ENCODE assay signal across 17 cellular contexts in genomic region chr15:61057830-61058529, GRCh38.
"Had no signal": no experiment of that assay in that cellular context is flagged by ENCODE, and none has a peak within 500 bp of the region (broad histone marks: within the 10 kb centered on the region; RNA-seq: fewer than 3 reads in every experiment).

No MANE protein-coding gene starts in this region.

- H3K4me3 ChIP-seq: adrenal gland, body of pancreas, lung, prostate gland, right lobe of liver, SK-N-MC, tibial nerve had no signal

- ATAC-seq: body of pancreas; effector memory CD8-positive, alpha-beta T cell; natural killer cell; right lobe of liver had no signal

- H3K27ac Mint-ChIP-seq: activated CD8-positive, alpha-beta T cell treated with anti-CD3 and anti-CD28 coated beads for 36 hours; activated naive CD4-positive, alpha-beta T cell treated with anti-CD3 and anti-CD28 coated beads, Interleukin-2, amount 10 ng/mL, durations not matched to agents 7 days and 5 days; dendritic cell treated with granulocyte-macrophage colony-stimulating factor and Interleukin-4, amounts not matched to agents 40 ng/mL and 50 ng/mL, for 4 days; effector memory CD8-positive, alpha-beta T cell; natural killer cell; stimulated activated memory B cell treated with anti-CD40 and anti-IgM and Interleukin-4, amounts not matched to agents 10 μg/mL and 1 μg/mL and 100 μg/mL, for 72 hours had no signal

- H3K4me1 Mint-ChIP-seq: natural killer cell had no signal

- H3K4me3 Mint-ChIP-seq: activated CD8-positive, alpha-beta T cell treated with anti-CD3 and anti-CD28 coated beads for 36 hours; activated naive CD4-positive, alpha-beta T cell treated with anti-CD3 and anti-CD28 coated beads, Interleukin-2, amount 10 ng/mL, durations not matched to agents 7 days and 5 days; dendritic cell treated with granulocyte-macrophage colony-stimulating factor and Interleukin-4, amounts not matched to agents 40 ng/mL and 50 ng/mL, for 4 days; effector memory CD8-positive, alpha-beta T cell; natural killer cell; stimulated activated memory B cell treated with anti-CD40 and anti-IgM and Interleukin-4, amounts not matched to agents 10 μg/mL and 1 μg/mL and 100 μg/mL, for 72 hours had no signal

- H3K9me3 Mint-ChIP-seq: activated CD8-positive, alpha-beta T cell treated with anti-CD3 and anti-CD28 coated beads for 36 hours; activated naive CD4-positive, alpha-beta T cell treated with anti-CD3 and anti-CD28 coated beads, Interleukin-2, amount 10 ng/mL, durations not matched to agents 7 days and 5 days; dendritic cell treated with granulocyte-macrophage colony-stimulating factor and Interleukin-4, amounts not matched to agents 40 ng/mL and 50 ng/mL, for 4 days; effector memory CD8-positive, alpha-beta T cell; natural killer cell had no signal

- DNase-seq: activated CD8-positive, alpha-beta memory T cell treated with anti-CD3 and anti-CD28 coated beads, Interleukin-2, amount 50 U/mL, for 4 hours; activated naive CD4-positive, alpha-beta T cell treated with anti-CD3 and anti-CD28 coated beads, Interleukin-2, amount 10 ng/mL, durations not matched to agents 7 days and 5 days; adrenal gland; body of pancreas; central memory CD4-positive, alpha-beta T cell; effector memory CD8-positive, alpha-beta T cell; left cardiac atrium; natural killer cell; nucleus accumbens; right lobe of liver had no signal

- H3K36me3 Mint-ChIP-seq: activated naive CD4-positive, alpha-beta T cell treated with anti-CD3 and anti-CD28 coated beads, Interleukin-2, amount 10 ng/mL, durations not matched to agents 7 days and 5 days; natural killer cell; stimulated activated memory B cell treated with anti-CD40 and anti-IgM and Interleukin-4, amounts not matched to agents 10 μg/mL and 1 μg/mL and 100 μg/mL, for 72 hours had no signal

- H3K27me3 Mint-ChIP-seq: activated CD8-positive, alpha-beta T cell treated with anti-CD3 and anti-CD28 coated beads for 36 hours; dendritic cell treated with granulocyte-macrophage colony-stimulating factor and Interleukin-4, amounts not matched to agents 40 ng/mL and 50 ng/mL, for 4 days had no signal
